In the genomic region with DNA sequence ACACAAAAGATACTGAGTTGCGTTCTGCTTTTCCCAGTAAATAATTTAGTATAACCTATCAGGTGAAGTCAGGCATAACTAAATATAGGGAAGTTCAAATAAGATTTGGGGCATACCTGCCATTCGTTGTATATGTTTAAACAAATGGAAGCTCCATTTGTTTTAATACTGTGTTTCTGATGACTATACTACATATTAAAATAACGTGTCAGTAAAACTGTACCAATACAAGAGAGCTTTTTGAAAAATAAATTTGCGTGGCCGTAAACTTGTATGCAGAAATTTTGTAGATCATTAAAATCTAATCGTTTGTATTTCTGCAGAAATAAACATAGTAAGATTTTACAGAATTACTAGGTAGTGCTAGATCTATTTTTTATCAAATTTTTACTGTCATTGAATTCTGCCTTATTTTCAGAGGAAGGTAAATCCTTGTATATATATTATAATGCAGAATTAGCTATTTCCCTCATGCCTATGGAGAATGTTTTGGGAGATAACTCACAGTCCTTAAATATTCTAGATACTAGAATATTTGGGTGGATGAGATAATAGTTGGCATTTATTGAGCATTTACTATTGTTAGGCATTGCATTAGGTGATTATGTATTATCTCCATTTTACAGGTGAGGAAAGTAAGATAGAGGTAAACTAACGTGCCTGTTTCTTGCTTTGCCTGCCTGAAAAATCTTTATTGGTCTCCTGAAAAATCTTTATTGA, we compare ENCODE assay signal across 9 cellular contexts. TPM values are rescaled to one million over a fixed set of nuclear protein-coding genes. Genes with fewer than 3 reads are reported as not detected.
DNase-seq lines count a peak whose midpoint lies in the region; ATAC-seq, FAIRE-seq and TF ChIP-seq lines count a peak whose summit lies in the region.
"Had no signal": no experiment of that assay in that cellular context is flagged by ENCODE, and none has a peak within 500 bp of the region (broad histone marks: within the 10 kb centered on the region; RNA-seq: fewer than 3 reads in every experiment).

No MANE protein-coding gene starts in this region.

- peaks cover 31% of the 10 kb centered on the region for H3K4me1 Mint-ChIP-seq in T-helper 17 cell

- H3K79me2 ChIP-seq in mesendoderm (ENCODE audit: control insufficient read depth, insufficient read depth, low read length) = peaks cover 27% of the 10 kb centered on the region

- peaks cover 8% of the 10 kb centered on the region for H3K4me1 ChIP-seq in HAP-1
- H3K4me1 ChIP-seq in skeletal muscle satellite cell (ENCODE audit: control insufficient read depth, insufficient read depth, low read length) = peaks cover 30% of the 10 kb centered on the region
- peaks cover 2% of the 10 kb centered on the region for H3K4me1 ChIP-seq in mesendoderm (ENCODE audit: control insufficient read depth, low read depth, low read length)

- DNase-seq in HAP-1 (ENCODE audit: low spot score in 2 of 2) = no peak
- DNase-seq in T-helper 17 cell = no peak
- no peak for DNase-seq in fibroblast of the aortic adventitia (ENCODE audit: low read depth)
- no peak for DNase-seq in mesendoderm
- DNase-seq in midbrain (lab: John Stamatoyannopoulos, UW) = no peak
- DNase-seq in GM19239 (ENCODE audit: insufficient read length, low spot score) = no peak
- DNase-seq: stimulated activated CD4-positive, alpha-beta T cell treated with anti-CD3 and anti-CD28 coated beads, Interleukin-2, amount 100 ng/mL, for 24 hours had no signal

- H3K36me3 ChIP-seq in HAP-1 (replicated peaks) (peaks cover 10% of the 10 kb centered on the region; the same call in 1 of the 2 replicates), skeletal muscle satellite cell (ENCODE audit: insufficient read depth, low read length) (peaks cover 3% of the 10 kb centered on the region), mesendoderm (ENCODE audit: control insufficient read depth, insufficient read depth, low read length) (no peaks in the 10 kb centered on the region)

- H2BK5ac ChIP-seq in mesendoderm (ENCODE audit: low read length) = no peak overlapping the region

- no CpG with 5 or more reads among the region's 7 CpGs for WGBS in mesendoderm (ENCODE audit: extremely low coverage, insufficient coverage, low lambda C conversion rate)

- H2BK120ac ChIP-seq in mesendoderm (ENCODE audit: low read depth, low read length) = no peak overlapping the region

- no peak overlapping the region for H3K56ac ChIP-seq in mesendoderm (ENCODE audit: low read length)

- H2AK5ac ChIP-seq in mesendoderm (ENCODE audit: low read length) = no peak overlapping the region

- in situ Hi-C loops in HAP-1 (cut with MboI; ENCODE audit: low sequenced_read_pairs) = no loop called here

- H3K79me1 ChIP-seq in mesendoderm (ENCODE audit: low read length) = peaks cover 11% of the 10 kb centered on the region

- H3K4me3 Mint-ChIP-seq in T-helper 17 cell = no peak overlapping the region

- peak overlapping the region; percentile 94 for H3K9ac ChIP-seq in skeletal muscle satellite cell (ENCODE audit: low read depth, low read length)
- no peak overlapping the region for H3K9ac ChIP-seq in mesendoderm (ENCODE audit: low read length)

- FAIRE-seq in GM19239 (lab: Jason Lieb, UNC) = no peak

- no peak for TF ChIP-seq CTCF in fibroblast of the aortic adventitia (IDR thresholded peaks at IDR 0.05; ENCODE audit: insufficient read depth, low read length)

- H3K36me3 Mint-ChIP-seq in T-helper 17 cell (ENCODE audit: low read depth) = peaks cover 13% of the 10 kb centered on the region

- H4K8ac ChIP-seq in mesendoderm (ENCODE audit: low read depth, low read length) = no peak overlapping the region

- H3K27me3 Mint-ChIP-seq in T-helper 17 cell = no peaks in the 10 kb centered on the region

- peak overlapping the region; percentile 96 for H3K27ac Mint-ChIP-seq in T-helper 17 cell

- H3K4me3 ChIP-seq in HAP-1 (peak overlapping the region; percentile 86), fibroblast of the aortic adventitia (ENCODE audit: low read depth, low read length) (peak overlapping the region; percentile 80), skeletal muscle satellite cell (ENCODE audit: low read length) (peak overlapping the region; percentile 92), mesendoderm (ENCODE audit: low read length) (no peak overlapping the region)

- H3K23ac ChIP-seq in mesendoderm (ENCODE audit: low read length) = no peak overlapping the region

- H3K27ac ChIP-seq in mesendoderm (ENCODE audit: low read depth, low read length) = no peak overlapping the region

- ATAC-seq in T-helper 17 cell (no peak), HG03457 (IDR thresholded peaks at IDR 0.05; ENCODE audit: unreplicated experiment) (no peak)

- H2BK15ac ChIP-seq in mesendoderm (replicated peaks; ENCODE audit: low read depth) = no peak overlapping the region

- H3K4me2 ChIP-seq in skeletal muscle satellite cell (ENCODE audit: low read length) (peak overlapping the region; percentile 93), mesendoderm (ENCODE audit: low read length) (no peak overlapping the region)

- no peak overlapping the region for H3K4ac ChIP-seq in mesendoderm (ENCODE audit: low read depth, low read length)

- no peaks in the 10 kb centered on the region for H3K9me3 ChIP-seq in HAP-1
- H3K9me3 ChIP-seq in T-helper 17 cell (ENCODE audit: control insufficient read depth, low read length, poor library complexity, severe bottlenecking) = no peaks in the 10 kb centered on the region
- no peaks in the 10 kb centered on the region for H3K9me3 ChIP-seq in skeletal muscle satellite cell (replicated peaks; ENCODE audit: low read length)

- H3K18ac ChIP-seq in mesendoderm (ENCODE audit: low read length) = no peak overlapping the region

- no peaks in the 10 kb centered on the region for H3K27me3 ChIP-seq in HAP-1 (ENCODE audit: low read depth)
- no peaks in the 10 kb centered on the region for H3K27me3 ChIP-seq in skeletal muscle satellite cell (ENCODE audit: control insufficient read depth, insufficient read depth, low read length)
- no peaks in the 10 kb centered on the region for H3K27me3 ChIP-seq in mesendoderm (ENCODE audit: insufficient read depth, low read length, poor library complexity)

- H4K5ac ChIP-seq in mesendoderm (ENCODE audit: low read length) = no peak overlapping the region

RNA-seq across cellular contexts. Expression of gene SCFD1, which starts 1.5 kb away (rescaled TPM):
- 10 to 100 TPM; 77.3 to 98.0 TPM for total RNA-seq in T-helper 17 cell
- total RNA-seq in fibroblast of the aortic adventitia (ENCODE audit: low replicate concordance) = 103 and 125 TPM in 2 replicates
- 103 and 105 TPM in 2 replicates for total RNA-seq in skeletal muscle satellite cell (2012; rRNA removed)
- polyA plus RNA-seq in mesendoderm (2013, experiment 1 of 2) = 99.3 TPM
- 96.9 TPM for polyA plus RNA-seq in mesendoderm (2013, experiment 2 of 2)
